In genomic region chr21:45512626-45513002, GRCh38 we compare ENCODE assay signal across 21 cellular contexts. TPM values are rescaled to one million over a fixed set of nuclear protein-coding genes. Genes with fewer than 3 reads are reported as not detected.
A peak's percentile ranks its signal among the peaks of the same experiment; 100 is the strongest.
DNase-seq lines count a peak whose midpoint lies in the region; ATAC-seq and TF ChIP-seq lines count a peak whose summit lies in the region.
"Had no signal": no experiment of that assay in that cellular context is flagged by ENCODE, and none has a peak within 500 bp of the region (broad histone marks: within the 10 kb centered on the region; RNA-seq: fewer than 3 reads in every experiment).

No MANE protein-coding gene starts in this region.

- H3K4me3 Mint-ChIP-seq in activated naive CD8-positive, alpha-beta T cell treated with anti-CD3 and anti-CD28 coated beads, Interleukin-2, amount 10 ng/mL, durations not matched to agents 7 days and 5 days = no peak overlapping the region
- H3K4me3 Mint-ChIP-seq in activated naive CD8-positive, alpha-beta T cell treated with anti-CD3 and anti-CD28 coated beads for 36 hours = no peak overlapping the region
- no peak overlapping the region for H3K4me3 Mint-ChIP-seq in T-helper 17 cell
- H3K4me3 Mint-ChIP-seq: effector memory CD8-positive, alpha-beta T cell; stimulated activated naive CD8-positive, alpha-beta T cell treated with anti-CD3 and anti-CD28 coated beads, Interleukin-15, Interleukin-2, amounts not matched to agents 100 ng/mL and 50 ng/mL, for 24 hours; type B pancreatic cell had no signal

- peaks cover 3% of the 10 kb centered on the region for H3K36me3 Mint-ChIP-seq in activated naive CD8-positive, alpha-beta T cell treated with anti-CD3 and anti-CD28 coated beads, Interleukin-2, amount 10 ng/mL, durations not matched to agents 7 days and 5 days
- peaks cover 9% of the 10 kb centered on the region for H3K36me3 Mint-ChIP-seq in activated naive CD8-positive, alpha-beta T cell treated with anti-CD3 and anti-CD28 coated beads for 36 hours
- no peaks in the 10 kb centered on the region for H3K36me3 Mint-ChIP-seq in T-helper 17 cell (ENCODE audit: low read depth)
- H3K36me3 Mint-ChIP-seq: type B pancreatic cell had no signal

- H3K9me3 Mint-ChIP-seq in activated naive CD8-positive, alpha-beta T cell treated with anti-CD3 and anti-CD28 coated beads, Interleukin-2, amount 10 ng/mL, durations not matched to agents 7 days and 5 days = no peaks in the 10 kb centered on the region
- H3K9me3 Mint-ChIP-seq in activated naive CD8-positive, alpha-beta T cell treated with anti-CD3 and anti-CD28 coated beads for 36 hours = no peaks in the 10 kb centered on the region
- H3K9me3 Mint-ChIP-seq: effector memory CD8-positive, alpha-beta T cell; stimulated activated naive CD8-positive, alpha-beta T cell treated with anti-CD3 and anti-CD28 coated beads, Interleukin-15, Interleukin-2, amounts not matched to agents 100 ng/mL and 50 ng/mL, for 24 hours; type B pancreatic cell had no signal

- H3K9me3 ChIP-seq in T-helper 17 cell (ENCODE audit: control insufficient read depth, low read length, poor library complexity, severe bottlenecking) (no peaks in the 10 kb centered on the region), left lung (no peaks in the 10 kb centered on the region)
- H3K9me3 ChIP-seq: A549, HAP-1, pancreas had no signal

- no peak for ATAC-seq in activated naive CD8-positive, alpha-beta T cell treated with anti-CD3 and anti-CD28 coated beads, Interleukin-2, amount 10 ng/mL, durations not matched to agents 7 days and 5 days (ENCODE audit: low read depth)
- ATAC-seq in T-helper 17 cell = no peak
- no peak for ATAC-seq in left lung
- no peak for ATAC-seq in GM19328 (IDR thresholded peaks at IDR 0.05; ENCODE audit: unreplicated experiment)
- ATAC-seq: effector memory CD8-positive, alpha-beta T cell had no signal

- DNase-seq in activated naive CD8-positive, alpha-beta T cell treated with anti-CD3 and anti-CD28 coated beads, Interleukin-2, amount 10 ng/mL, durations not matched to agents 7 days and 5 days = no peak
- no peak for DNase-seq in activated naive CD8-positive, alpha-beta T cell treated with anti-CD3 and anti-CD28 coated beads for 36 hours
- DNase-seq in T-helper 17 cell (no peak), left lung (peak; percentile 16 to 50), KBM-7 (no peak)
- DNase-seq in activated effector memory CD4-positive, alpha-beta T cell treated with Interleukin-2 at 50 U/mL for 16 hours = no peak
- DNase-seq: activated naive CD4-positive, alpha-beta T cell treated with Interleukin-2 at 50 U/mL for 16 hours; DMS79; effector memory CD8-positive, alpha-beta T cell; NCI-H1694 treated with DMSO at 0.1 percent for 48 hours; NCI-H2227 treated with DMSO at 0.1 percent for 48 hours; SW 1271 had no signal

- no peak for TF ChIP-seq CTCF in left lung (IDR thresholded peaks at IDR 0.05)

- peak overlapping the region; percentile 56 for H3K27ac Mint-ChIP-seq in activated naive CD8-positive, alpha-beta T cell treated with anti-CD3 and anti-CD28 coated beads, Interleukin-2, amount 10 ng/mL, durations not matched to agents 7 days and 5 days
- H3K27ac Mint-ChIP-seq in activated naive CD8-positive, alpha-beta T cell treated with anti-CD3 and anti-CD28 coated beads for 36 hours = no peak overlapping the region
- peak overlapping the region; percentile 21 for H3K27ac Mint-ChIP-seq in T-helper 17 cell
- H3K27ac Mint-ChIP-seq: effector memory CD8-positive, alpha-beta T cell; stimulated activated naive CD8-positive, alpha-beta T cell treated with anti-CD3 and anti-CD28 coated beads, Interleukin-15, Interleukin-2, amounts not matched to agents 100 ng/mL and 50 ng/mL, for 24 hours had no signal

- H3K4me1 ChIP-seq in left lung (peaks cover 7 to 30% of the 10 kb centered on the region in 2 donors), urinary bladder (ENCODE audit: insufficient read depth) (no peaks in the 10 kb centered on the region)
- H3K4me1 ChIP-seq: A549, HAP-1 had no signal

- no peak overlapping the region for H3K4me3 ChIP-seq in left lung
- no peak overlapping the region for H3K4me3 ChIP-seq in urinary bladder (ENCODE audit: low read depth, low read length)
- H3K4me3 ChIP-seq: A549, HAP-1, lung, pancreas, skin epidermis had no signal

- H3K4me1 Mint-ChIP-seq in activated naive CD8-positive, alpha-beta T cell treated with anti-CD3 and anti-CD28 coated beads, Interleukin-2, amount 10 ng/mL, durations not matched to agents 7 days and 5 days = peaks cover 3% of the 10 kb centered on the region
- peaks cover 3% of the 10 kb centered on the region for H3K4me1 Mint-ChIP-seq in activated naive CD8-positive, alpha-beta T cell treated with anti-CD3 and anti-CD28 coated beads for 36 hours
- H3K4me1 Mint-ChIP-seq in T-helper 17 cell = peaks cover 8% of the 10 kb centered on the region

- intact Hi-C loops in left lung (cut with DNase I) = no loop called here

- POLR2A ChIA-PET in activated naive CD8-positive, alpha-beta T cell treated with anti-CD3 and anti-CD28 coated beads, Interleukin-2, amount 10 ng/mL, durations not matched to agents 7 days and 5 days (lab: Charles Lee) = interaction anchor here (1.3 kb wide), 1 partner anchor 30 kb away, joined by 3 read pairs; no protein-coding TSS in a partner anchor

- in situ Hi-C loops in KBM-7 (cut with MboI; ENCODE audit: low pct_unique_long_range_greater_than_20kb, low sequenced_read_pairs) = no loop called here

- no peaks in the 10 kb centered on the region for H3K27me3 Mint-ChIP-seq in activated naive CD8-positive, alpha-beta T cell treated with anti-CD3 and anti-CD28 coated beads, Interleukin-2, amount 10 ng/mL, durations not matched to agents 7 days and 5 days
- H3K27me3 Mint-ChIP-seq in activated naive CD8-positive, alpha-beta T cell treated with anti-CD3 and anti-CD28 coated beads for 36 hours = no peaks in the 10 kb centered on the region
- H3K27me3 Mint-ChIP-seq in T-helper 17 cell = no peaks in the 10 kb centered on the region
- H3K27me3 Mint-ChIP-seq: effector memory CD8-positive, alpha-beta T cell; stimulated activated naive CD8-positive, alpha-beta T cell treated with anti-CD3 and anti-CD28 coated beads, Interleukin-15, Interleukin-2, amounts not matched to agents 100 ng/mL and 50 ng/mL, for 24 hours; type B pancreatic cell had no signal

- H3K27me3 ChIP-seq in left lung = no peaks in the 10 kb centered on the region
- H3K27me3 ChIP-seq: pancreas had no signal

- H3K27ac ChIP-seq in left lung (peak overlapping the region in 1 of 2 donors; percentile 48), urinary bladder (ENCODE audit: low read depth) (peak overlapping the region; percentile 51)
- H3K27ac ChIP-seq: A549, skin epidermis had no signal

- WGBS in urinary bladder = 88% methylated on average over 8 of the region's 8 CpGs

- H3K36me3 ChIP-seq in left lung (peaks cover 0 to 72% of the 10 kb centered on the region in 2 donors), urinary bladder (ENCODE audit: insufficient read depth) (no peaks in the 10 kb centered on the region)
- H3K36me3 ChIP-seq: pancreas had no signal

RNA-seq across cellular contexts. Expression of gene SLC19A1, which starts 29.6 kb away (rescaled TPM):
- total RNA-seq in activated naive CD8-positive, alpha-beta T cell treated with anti-CD3 and anti-CD28 coated beads, Interleukin-2, amount 10 ng/mL, durations not matched to agents 7 days and 5 days = 10 to 100 TPM; 34.3 to 38.4 TPM
- total RNA-seq in activated naive CD8-positive, alpha-beta T cell treated with anti-CD3 and anti-CD28 coated beads for 36 hours = 10 to 100 TPM; 63.2 to 64.0 TPM
- 10 to 100 TPM; 10.8 to 13.7 TPM for total RNA-seq in T-helper 17 cell
- total RNA-seq in left lung = 10 to 100 TPM; 32.7 to 50.4 TPM
- 4.2 TPM for total RNA-seq in urinary bladder
- polyA plus RNA-seq in urinary bladder = 7.5 TPM

Comparison
In these comparisons a context has a peak if more than half of its experiments do, and no peak if none do; other contexts are left out.
1. DNase-seq: peak in left lung (2 of 2); none in activated naive CD8-positive, alpha-beta T cell treated with anti-CD3 and anti-CD28 coated beads, Interleukin-2, amount 10 ng/mL, durations not matched to agents 7 days and 5 days (single experiment), activated naive CD8-positive, alpha-beta T cell treated with anti-CD3 and anti-CD28 coated beads for 36 hours (single experiment), T-helper 17 cell (0 of 3), activated effector memory CD4-positive, alpha-beta T cell treated with Interleukin-2 at 50 U/mL for 16 hours (single experiment) and KBM-7 (single experiment).